Comparison of ENCODE assay signal across 12 cellular contexts in genomic region chr5:159181152-159181551, GRCh38. TPM values are rescaled to one million over a fixed set of nuclear protein-coding genes. Genes with fewer than 3 reads are reported as not detected.
DNase-seq lines count a peak whose midpoint lies in the region; ATAC-seq lines count a peak whose summit lies in the region.
"Had no signal": no experiment of that assay in that cellular context is flagged by ENCODE, and none has a peak within 500 bp of the region (broad histone marks: within the 10 kb centered on the region; RNA-seq: fewer than 3 reads in every experiment).

No MANE protein-coding gene starts in this region.

- H3K4me3 ChIP-seq in ACC112 (ENCODE audit: low read depth, low read length) = no peak overlapping the region
- H3K4me3 ChIP-seq: body of pancreas had no signal

- H3K27me3 Mint-ChIP-seq in effector memory CD8-positive, alpha-beta T cell = no peaks in the 10 kb centered on the region

- no peak overlapping the region for H3K4me3 Mint-ChIP-seq in effector memory CD8-positive, alpha-beta T cell
- H3K4me3 Mint-ChIP-seq: H9 had no signal

- H3K79me2 ChIP-seq in ACC112 (ENCODE audit: control insufficient read depth, insufficient read depth, low read length, unreplicated experiment) = peaks cover 40% of the 10 kb centered on the region

- no peaks in the 10 kb centered on the region for H3K9me3 Mint-ChIP-seq in effector memory CD8-positive, alpha-beta T cell
- H3K9me3 Mint-ChIP-seq: H9 had no signal

- peak overlapping the region in 1 of 2 donors; percentile 52 for H3K27ac Mint-ChIP-seq in effector memory CD8-positive, alpha-beta T cell
- H3K27ac Mint-ChIP-seq: H9 had no signal

- peak; percentile 82 for ATAC-seq in GM18867 (IDR thresholded peaks at IDR 0.05; ENCODE audit: unreplicated experiment)
- ATAC-seq in HG03175 (IDR thresholded peaks at IDR 0.05; ENCODE audit: unreplicated experiment) = peak; percentile 80
- peak; percentile 21 for ATAC-seq in effector memory CD8-positive, alpha-beta T cell (replicated peaks)
- no peak for ATAC-seq in GM19463 (IDR thresholded peaks at IDR 0.05; ENCODE audit: unreplicated experiment)
- ATAC-seq: body of pancreas had no signal

- H3K27me3 ChIP-seq in ACC112 (ENCODE audit: insufficient read depth, low read length) = no peaks in the 10 kb centered on the region
- H3K27me3 ChIP-seq: body of pancreas had no signal

- peaks cover 18 to 41% of the 10 kb centered on the region in 2 donors for H3K4me1 Mint-ChIP-seq in effector memory CD8-positive, alpha-beta T cell (ENCODE audit: low read depth in 2 of 2)

- DNase-seq in effector memory CD8-positive, alpha-beta T cell = no peak
- DNase-seq in NCI-H526 treated with DMSO at 0.1 percent for 48 hours (lab: John Stamatoyannopoulos, UW) (no peak), posterior vena cava (ENCODE audit: low spot score) (no peak), HK-2 (ENCODE audit: unreplicated experiment) (no peak)
- DNase-seq: body of pancreas, H9, NCI-H2081, T-helper 9 cell had no signal

- H2AFZ ChIP-seq in ACC112 (ENCODE audit: low read length, unreplicated experiment) = no peak overlapping the region

- H3K4me1 ChIP-seq in ACC112 (ENCODE audit: control insufficient read depth, insufficient read depth, low read length, unreplicated experiment) = peaks cover 76% of the 10 kb centered on the region

- peaks cover 2% of the 10 kb centered on the region; the same call in 1 of the 2 replicates for H3K36me3 ChIP-seq in ACC112 (ENCODE audit: insufficient read depth, low read length)

- peak overlapping the region; percentile 98 for H3K27ac ChIP-seq in ACC112 (ENCODE audit: low read depth, low read length)
- H3K27ac ChIP-seq: body of pancreas had no signal

- peaks cover 34% of the 10 kb centered on the region for H3K36me3 Mint-ChIP-seq in effector memory CD8-positive, alpha-beta T cell (ENCODE audit: insufficient read depth)

- intact Hi-C loops in posterior vena cava (cut with DNase I) = no loop called here

RNA-seq across cellular contexts. Expression of gene RNF145, which starts 28.2 kb away (rescaled TPM):
- 10 to 100 TPM; 49.2 to 52.1 TPM for total RNA-seq in posterior vena cava
